In genomic region chr13:80342541-80343371, GRCh38 we compare ENCODE assay signal across 1 cellular context.
TF ChIP-seq lines count a peak whose summit lies in the region.

No MANE protein-coding gene starts in this region.

TF ChIP-seq in HepG2, 621 proteins besides CTCF, POLR2A, EP300 and RAD21 (continued from another document and continues in another):
- TF ChIP-seq, protein P1, sequence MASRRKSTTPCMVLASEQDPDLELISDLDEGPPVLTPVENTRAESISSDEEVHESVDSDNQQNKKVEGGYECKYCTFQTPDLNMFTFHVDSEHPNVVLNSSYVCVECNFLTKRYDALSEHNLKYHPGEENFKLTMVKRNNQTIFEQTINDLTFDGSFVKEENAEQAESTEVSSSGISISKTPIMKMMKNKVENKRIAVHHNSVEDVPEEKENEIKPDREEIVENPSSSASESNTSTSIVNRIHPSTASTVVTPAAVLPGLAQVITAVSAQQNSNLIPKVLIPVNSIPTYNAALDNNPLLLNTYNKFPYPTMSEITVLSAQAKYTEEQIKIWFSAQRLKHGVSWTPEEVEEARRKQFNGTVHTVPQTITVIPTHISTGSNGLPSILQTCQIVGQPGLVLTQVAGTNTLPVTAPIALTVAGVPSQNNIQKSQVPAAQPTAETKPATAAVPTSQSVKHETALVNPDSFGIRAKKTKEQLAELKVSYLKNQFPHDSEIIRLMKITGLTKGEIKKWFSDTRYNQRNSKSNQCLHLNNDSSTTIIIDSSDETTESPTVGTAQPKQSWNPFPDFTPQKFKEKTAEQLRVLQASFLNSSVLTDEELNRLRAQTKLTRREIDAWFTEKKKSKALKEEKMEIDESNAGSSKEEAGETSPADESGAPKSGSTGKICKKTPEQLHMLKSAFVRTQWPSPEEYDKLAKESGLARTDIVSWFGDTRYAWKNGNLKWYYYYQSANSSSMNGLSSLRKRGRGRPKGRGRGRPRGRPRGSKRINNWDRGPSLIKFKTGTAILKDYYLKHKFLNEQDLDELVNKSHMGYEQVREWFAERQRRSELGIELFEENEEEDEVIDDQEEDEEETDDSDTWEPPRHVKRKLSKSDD (CRISPR knock-in tag; IDR thresholded peaks at IDR 0.05; ENCODE audit: low read depth) = no peak
- TF ChIP-seq RAD51 (IDR thresholded peaks at IDR 0.05; ENCODE audit: borderline replicate concordance) = no peak
- TF ChIP-seq ZNF274 (CRISPR knock-in tag; IDR thresholded peaks at IDR 0.05) = no peak; the same call in 1 of the 2 replicates
- TF ChIP-seq PITX1 (CRISPR knock-in tag; IDR thresholded peaks at IDR 0.05) = no peak
- TF ChIP-seq HNF4G (IDR thresholded peaks at IDR 0.05; ENCODE audit: borderline replicate concordance, low read depth, low read length) = no peak
- no peak for TF ChIP-seq HNF4G (CRISPR knock-in tag; IDR thresholded peaks at IDR 0.05; ENCODE audit: borderline replicate concordance, low read depth)
- TF ChIP-seq U2AF1 (optimal IDR thresholded peaks at IDR 0.05; ENCODE audit: low read depth, low read length) = peak; percentile 65
- TF ChIP-seq ZNF484 (CRISPR knock-in tag; IDR thresholded peaks at IDR 0.05; ENCODE audit: borderline replicate concordance, low read depth) = no peak
- TF ChIP-seq ZNF761 (CRISPR knock-in tag; conservative IDR thresholded peaks at IDR 0.05) = peak; percentile 64; the same call in 1 of the 2 replicates
- no peak for TF ChIP-seq SYNCRIP (IDR thresholded peaks at IDR 0.05; ENCODE audit: insufficient read depth, low read depth, low read length)
- no peak for TF ChIP-seq ARID2 (CRISPR knock-in tag; IDR thresholded peaks at IDR 0.05; ENCODE audit: borderline replicate concordance)
- peak; percentile 52; the same call in 1 of the 2 replicates for TF ChIP-seq RXRB (CRISPR knock-in tag; IDR thresholded peaks at IDR 0.05; ENCODE audit: borderline replicate concordance)
- TF ChIP-seq DDIT3 (CRISPR knock-in tag; IDR thresholded peaks at IDR 0.05) = no peak
- TF ChIP-seq ZNF792 (CRISPR knock-in tag; IDR thresholded peaks at IDR 0.05) = peak; percentile 57; the same call in 1 of the 2 replicates
- no peak for TF ChIP-seq PLRG1 (conservative IDR thresholded peaks at IDR 0.05)
- TF ChIP-seq SOX5 (CRISPR knock-in tag; IDR thresholded peaks at IDR 0.05; ENCODE audit: borderline replicate concordance) = peak; percentile 48; the same call in 1 of the 2 replicates
- 0 out of 2 replicates have a peak, but pooled peaks have one; percentile 32 for TF ChIP-seq ZNF329 (CRISPR knock-in tag; IDR thresholded peaks at IDR 0.05; ENCODE audit: low read depth)
- TF ChIP-seq, protein P2, sequence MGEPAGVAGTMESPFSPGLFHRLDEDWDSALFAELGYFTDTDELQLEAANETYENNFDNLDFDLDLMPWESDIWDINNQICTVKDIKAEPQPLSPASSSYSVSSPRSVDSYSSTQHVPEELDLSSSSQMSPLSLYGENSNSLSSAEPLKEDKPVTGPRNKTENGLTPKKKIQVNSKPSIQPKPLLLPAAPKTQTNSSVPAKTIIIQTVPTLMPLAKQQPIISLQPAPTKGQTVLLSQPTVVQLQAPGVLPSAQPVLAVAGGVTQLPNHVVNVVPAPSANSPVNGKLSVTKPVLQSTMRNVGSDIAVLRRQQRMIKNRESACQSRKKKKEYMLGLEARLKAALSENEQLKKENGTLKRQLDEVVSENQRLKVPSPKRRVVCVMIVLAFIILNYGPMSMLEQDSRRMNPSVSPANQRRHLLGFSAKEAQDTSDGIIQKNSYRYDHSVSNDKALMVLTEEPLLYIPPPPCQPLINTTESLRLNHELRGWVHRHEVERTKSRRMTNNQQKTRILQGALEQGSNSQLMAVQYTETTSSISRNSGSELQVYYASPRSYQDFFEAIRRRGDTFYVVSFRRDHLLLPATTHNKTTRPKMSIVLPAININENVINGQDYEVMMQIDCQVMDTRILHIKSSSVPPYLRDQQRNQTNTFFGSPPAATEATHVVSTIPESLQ (CRISPR knock-in tag; conservative IDR thresholded peaks at IDR 0.05) = no peak
- TF ChIP-seq RFXAP (CRISPR knock-in tag; IDR thresholded peaks at IDR 0.05; ENCODE audit: borderline replicate concordance) = peak; percentile 78; the same call in 1 of the 2 replicates
- TF ChIP-seq THAP9 (CRISPR knock-in tag; IDR thresholded peaks at IDR 0.05; ENCODE audit: borderline replicate concordance) = peak; percentile 84; the same call in 1 of the 2 replicates
- peak; percentile 50 for TF ChIP-seq POLR2AphosphoS5 (IDR thresholded peaks at IDR 0.05; ENCODE audit: low read depth, low read length)
- TF ChIP-seq, protein P3, sequence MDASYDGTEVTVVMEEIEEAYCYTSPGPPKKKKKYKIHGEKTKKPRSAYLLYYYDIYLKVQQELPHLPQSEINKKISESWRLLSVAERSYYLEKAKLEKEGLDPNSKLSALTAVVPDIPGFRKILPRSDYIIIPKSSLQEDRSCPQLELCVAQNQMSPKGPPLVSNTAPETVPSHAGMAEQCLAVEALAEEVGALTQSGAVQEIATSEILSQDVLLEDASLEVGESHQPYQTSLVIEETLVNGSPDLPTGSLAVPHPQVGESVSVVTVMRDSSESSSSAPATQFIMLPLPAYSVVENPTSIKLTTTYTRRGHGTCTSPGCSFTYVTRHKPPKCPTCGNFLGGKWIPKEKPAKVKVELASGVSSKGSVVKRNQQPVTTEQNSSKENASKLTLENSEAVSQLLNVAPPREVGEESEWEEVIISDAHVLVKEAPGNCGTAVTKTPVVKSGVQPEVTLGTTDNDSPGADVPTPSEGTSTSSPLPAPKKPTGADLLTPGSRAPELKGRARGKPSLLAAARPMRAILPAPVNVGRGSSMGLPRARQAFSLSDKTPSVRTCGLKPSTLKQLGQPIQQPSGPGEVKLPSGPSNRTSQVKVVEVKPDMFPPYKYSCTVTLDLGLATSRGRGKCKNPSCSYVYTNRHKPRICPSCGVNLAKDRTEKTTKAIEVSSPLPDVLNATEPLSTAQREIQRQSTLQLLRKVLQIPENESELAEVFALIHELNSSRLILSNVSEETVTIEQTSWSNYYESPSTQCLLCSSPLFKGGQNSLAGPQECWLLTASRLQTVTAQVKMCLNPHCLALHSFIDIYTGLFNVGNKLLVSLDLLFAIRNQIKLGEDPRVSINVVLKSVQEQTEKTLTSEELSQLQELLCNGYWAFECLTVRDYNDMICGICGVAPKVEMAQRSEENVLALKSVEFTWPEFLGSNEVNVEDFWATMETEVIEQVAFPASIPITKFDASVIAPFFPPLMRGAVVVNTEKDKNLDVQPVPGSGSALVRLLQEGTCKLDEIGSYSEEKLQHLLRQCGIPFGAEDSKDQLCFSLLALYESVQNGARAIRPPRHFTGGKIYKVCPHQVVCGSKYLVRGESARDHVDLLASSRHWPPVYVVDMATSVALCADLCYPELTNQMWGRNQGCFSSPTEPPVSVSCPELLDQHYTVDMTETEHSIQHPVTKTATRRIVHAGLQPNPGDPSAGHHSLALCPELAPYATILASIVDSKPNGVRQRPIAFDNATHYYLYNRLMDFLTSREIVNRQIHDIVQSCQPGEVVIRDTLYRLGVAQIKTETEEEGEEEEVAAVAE (CRISPR knock-in tag; IDR thresholded peaks at IDR 0.05; ENCODE audit: borderline replicate concordance) = no peak; the same call in 1 of the 2 replicates
- no peak for TF ChIP-seq HOXA7 (CRISPR knock-in tag; IDR thresholded peaks at IDR 0.05)
- peak; percentile 58; the same call in 1 of the 2 replicates for TF ChIP-seq ZNF230 (CRISPR knock-in tag; IDR thresholded peaks at IDR 0.05)
- no peak for TF ChIP-seq ZNF740 (CRISPR knock-in tag; IDR thresholded peaks at IDR 0.05)
- 0 out of 2 replicates have a peak, but pooled peaks have one; percentile 75 for TF ChIP-seq ERF (CRISPR knock-in tag; IDR thresholded peaks at IDR 0.05)
- no peak for TF ChIP-seq ZNF550 (CRISPR knock-in tag; IDR thresholded peaks at IDR 0.05; ENCODE audit: borderline replicate concordance)
- TF ChIP-seq FOXC1 (CRISPR knock-in tag; IDR thresholded peaks at IDR 0.05; ENCODE audit: borderline replicate concordance) = peak; percentile 69; the same call in 1 of the 2 replicates
- TF ChIP-seq LCORL (IDR thresholded peaks at IDR 0.05) = no peak
- peak; percentile 93 for TF ChIP-seq LCORL (CRISPR knock-in tag; IDR thresholded peaks at IDR 0.05)
- TF ChIP-seq NAIF1 (CRISPR knock-in tag; IDR thresholded peaks at IDR 0.05; ENCODE audit: borderline replicate concordance) = peak; percentile 78
- TF ChIP-seq ZFP36L2 (CRISPR knock-in tag; IDR thresholded peaks at IDR 0.05) = no peak
- no peak for TF ChIP-seq RELA (CRISPR knock-in tag; IDR thresholded peaks at IDR 0.05)
- no peak for TF ChIP-seq MBNL3 (CRISPR knock-in tag; conservative IDR thresholded peaks at IDR 0.05)
- TF ChIP-seq, protein P4, sequence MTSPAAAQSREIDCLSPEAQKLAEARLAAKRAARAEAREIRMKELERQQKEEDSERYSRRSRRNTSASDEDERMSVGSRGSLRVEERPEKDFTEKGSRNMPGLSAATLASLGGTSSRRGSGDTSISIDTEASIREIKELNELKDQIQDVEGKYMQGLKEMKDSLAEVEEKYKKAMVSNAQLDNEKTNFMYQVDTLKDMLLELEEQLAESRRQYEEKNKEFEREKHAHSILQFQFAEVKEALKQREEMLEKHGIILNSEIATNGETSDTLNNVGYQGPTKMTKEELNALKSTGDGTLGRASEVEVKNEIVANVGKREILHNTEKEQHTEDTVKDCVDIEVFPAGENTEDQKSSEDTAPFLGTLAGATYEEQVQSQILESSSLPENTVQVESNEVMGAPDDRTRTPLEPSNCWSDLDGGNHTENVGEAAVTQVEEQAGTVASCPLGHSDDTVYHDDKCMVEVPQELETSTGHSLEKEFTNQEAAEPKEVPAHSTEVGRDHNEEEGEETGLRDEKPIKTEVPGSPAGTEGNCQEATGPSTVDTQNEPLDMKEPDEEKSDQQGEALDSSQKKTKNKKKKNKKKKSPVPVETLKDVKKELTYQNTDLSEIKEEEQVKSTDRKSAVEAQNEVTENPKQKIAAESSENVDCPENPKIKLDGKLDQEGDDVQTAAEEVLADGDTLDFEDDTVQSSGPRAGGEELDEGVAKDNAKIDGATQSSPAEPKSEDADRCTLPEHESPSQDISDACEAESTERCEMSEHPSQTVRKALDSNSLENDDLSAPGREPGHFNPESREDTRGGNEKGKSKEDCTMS (CRISPR knock-in tag; conservative IDR thresholded peaks at IDR 0.05) = no peak
- 0 out of 2 replicates have a peak, but pooled peaks have one; percentile 43 for TF ChIP-seq HES4 (CRISPR knock-in tag; IDR thresholded peaks at IDR 0.05; ENCODE audit: borderline replicate concordance)
- TF ChIP-seq AHR (CRISPR knock-in tag; IDR thresholded peaks at IDR 0.05) = no peak
- peak; percentile 60; the same call in 1 of the 2 replicates for TF ChIP-seq DMAP1 (CRISPR knock-in tag; IDR thresholded peaks at IDR 0.05)
- TF ChIP-seq, protein P5, sequence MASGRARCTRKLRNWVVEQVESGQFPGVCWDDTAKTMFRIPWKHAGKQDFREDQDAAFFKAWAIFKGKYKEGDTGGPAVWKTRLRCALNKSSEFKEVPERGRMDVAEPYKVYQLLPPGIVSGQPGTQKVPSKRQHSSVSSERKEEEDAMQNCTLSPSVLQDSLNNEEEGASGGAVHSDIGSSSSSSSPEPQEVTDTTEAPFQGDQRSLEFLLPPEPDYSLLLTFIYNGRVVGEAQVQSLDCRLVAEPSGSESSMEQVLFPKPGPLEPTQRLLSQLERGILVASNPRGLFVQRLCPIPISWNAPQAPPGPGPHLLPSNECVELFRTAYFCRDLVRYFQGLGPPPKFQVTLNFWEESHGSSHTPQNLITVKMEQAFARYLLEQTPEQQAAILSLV (CRISPR knock-in tag; IDR thresholded peaks at IDR 0.05; ENCODE audit: borderline replicate concordance) = peak; percentile 73; the same call in 1 of the 2 replicates
- TF ChIP-seq, protein P6, sequence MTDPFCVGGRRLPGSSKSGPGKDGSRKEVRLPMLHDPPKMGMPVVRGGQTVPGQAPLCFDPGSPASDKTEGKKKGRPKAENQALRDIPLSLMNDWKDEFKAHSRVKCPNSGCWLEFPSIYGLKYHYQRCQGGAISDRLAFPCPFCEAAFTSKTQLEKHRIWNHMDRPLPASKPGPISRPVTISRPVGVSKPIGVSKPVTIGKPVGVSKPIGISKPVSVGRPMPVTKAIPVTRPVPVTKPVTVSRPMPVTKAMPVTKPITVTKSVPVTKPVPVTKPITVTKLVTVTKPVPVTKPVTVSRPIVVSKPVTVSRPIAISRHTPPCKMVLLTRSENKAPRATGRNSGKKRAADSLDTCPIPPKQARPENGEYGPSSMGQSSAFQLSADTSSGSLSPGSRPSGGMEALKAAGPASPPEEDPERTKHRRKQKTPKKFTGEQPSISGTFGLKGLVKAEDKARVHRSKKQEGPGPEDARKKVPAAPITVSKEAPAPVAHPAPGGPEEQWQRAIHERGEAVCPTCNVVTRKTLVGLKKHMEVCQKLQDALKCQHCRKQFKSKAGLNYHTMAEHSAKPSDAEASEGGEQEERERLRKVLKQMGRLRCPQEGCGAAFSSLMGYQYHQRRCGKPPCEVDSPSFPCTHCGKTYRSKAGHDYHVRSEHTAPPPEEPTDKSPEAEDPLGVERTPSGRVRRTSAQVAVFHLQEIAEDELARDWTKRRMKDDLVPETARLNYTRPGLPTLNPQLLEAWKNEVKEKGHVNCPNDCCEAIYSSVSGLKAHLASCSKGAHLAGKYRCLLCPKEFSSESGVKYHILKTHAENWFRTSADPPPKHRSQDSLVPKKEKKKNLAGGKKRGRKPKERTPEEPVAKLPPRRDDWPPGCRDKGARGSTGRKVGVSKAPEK (CRISPR knock-in tag; IDR thresholded peaks at IDR 0.05; ENCODE audit: borderline replicate concordance) = no peak
- peak; percentile 54; the same call in 1 of the 2 replicates for TF ChIP-seq SP140L (CRISPR knock-in tag; IDR thresholded peaks at IDR 0.05; ENCODE audit: borderline replicate concordance)
- TF ChIP-seq, protein P7, sequence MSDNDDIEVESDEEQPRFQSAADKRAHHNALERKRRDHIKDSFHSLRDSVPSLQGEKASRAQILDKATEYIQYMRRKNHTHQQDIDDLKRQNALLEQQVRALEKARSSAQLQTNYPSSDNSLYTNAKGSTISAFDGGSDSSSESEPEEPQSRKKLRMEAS (IDR thresholded peaks at IDR 0.05) = peak; percentile 84
- peak; percentile 92 for TF ChIP-seq ZNF777 (CRISPR knock-in tag; IDR thresholded peaks at IDR 0.05)
- no peak for TF ChIP-seq TOPORS (CRISPR knock-in tag; IDR thresholded peaks at IDR 0.05)
